In genomic region chr1:157985473-157985872, GRCh38 we compare ENCODE assay signal across 19 cellular contexts.
"Had no signal": no experiment of that assay in that cellular context is flagged by ENCODE, and none has a peak within 500 bp of the region (broad histone marks: within the 10 kb centered on the region; RNA-seq: fewer than 3 reads in every experiment).

No MANE protein-coding gene starts in this region.

- H3K4me3 ChIP-seq: coronary artery, dorsolateral prefrontal cortex, esophagus muscularis mucosa, gastroesophageal sphincter, heart left ventricle, hepatocyte, left lung, lower lobe of right lung, mucosa of descending colon had no signal

- H3K27me3 ChIP-seq: left lung had no signal

- H2AFZ ChIP-seq: hepatocyte had no signal

- H3K36me3 Mint-ChIP-seq: mesothelial cell of epicardium, naive B cell had no signal

- H3K4me3 Mint-ChIP-seq: mesothelial cell of epicardium, naive B cell had no signal

- H3K4me2 ChIP-seq: hepatocyte had no signal

- H3K9me3 Mint-ChIP-seq: mesothelial cell of epicardium, naive B cell had no signal

- DNase-seq: dermis blood vessel endothelial cell; dorsolateral prefrontal cortex; effector CD4-positive, alpha-beta T cell; effector memory CD4-positive, alpha-beta T cell; foreskin keratinocyte; heart left ventricle; hypothalamus; left cardiac atrium; left lung; left ventricle myocardium superior; lower lobe of right lung; mesenchymal stem cell; mucosa of descending colon; naive B cell had no signal

- H3K27ac ChIP-seq: coronary artery, dorsolateral prefrontal cortex, esophagus muscularis mucosa, foreskin keratinocyte, gastroesophageal sphincter, heart left ventricle, left lung, lower lobe of right lung had no signal

- ATAC-seq: foreskin keratinocyte, gastroesophageal sphincter, heart left ventricle, left cardiac atrium, left lung, left ventricle myocardium superior, lower lobe of right lung, mucosa of descending colon had no signal

- H3K79me2 ChIP-seq: hepatocyte had no signal

- H3K9me3 ChIP-seq: esophagus muscularis mucosa, gastroesophageal sphincter, heart left ventricle, left lung, lower lobe of right lung, mucosa of descending colon had no signal

- H3K4me1 ChIP-seq: esophagus muscularis mucosa, foreskin keratinocyte, gastroesophageal sphincter, heart left ventricle, left lung, lower lobe of right lung had no signal

- H3K36me3 ChIP-seq: esophagus muscularis mucosa, gastroesophageal sphincter, heart left ventricle, left lung, lower lobe of right lung had no signal

- H3K27ac Mint-ChIP-seq: mesothelial cell of epicardium, naive B cell had no signal
